2 cellular contexts compared by ENCODE assay signal in genomic region chr18:63446266-63446665, GRCh38.
TF ChIP-seq lines count a peak whose summit lies in the region.

No MANE protein-coding gene starts in this region.

TF ChIP-seq in Ishikawa, 13 proteins besides CTCF, POLR2A, EP300 and RAD21 (continued from another document):
- TF ChIP-seq TAF1 (IDR thresholded peaks at IDR 0.05; ENCODE audit: low read depth) = no peak

TF ChIP-seq in K562, 482 proteins besides CTCF, POLR2A, EP300 and RAD21 (continued from another document):
- TF ChIP-seq USF2 (CRISPR knock-in tag; IDR thresholded peaks at IDR 0.05) (peak; percentile 79), TOE1 (IDR thresholded peaks at IDR 0.05; ENCODE audit: borderline replicate concordance) (no peak), TOE1 (CRISPR knock-in tag; IDR thresholded peaks at IDR 0.05; ENCODE audit: borderline replicate concordance, low read depth) (no peak), KLF13 (tag; IDR thresholded peaks at IDR 0.05; ENCODE audit: borderline replicate concordance, low read depth) (no peak), ZNF695 (CRISPR knock-in tag; IDR thresholded peaks at IDR 0.05) (no peak), SPI1 (IDR thresholded peaks at IDR 0.05; ENCODE audit: borderline replicate concordance, low read depth, low read length) (no peak), DDX20 (tag; IDR thresholded peaks at IDR 0.05; ENCODE audit: low read depth) (no peak), NFYB (IDR thresholded peaks at IDR 0.05; ENCODE audit: extremely low read depth, insufficient read length) (peak; percentile 16), STAT5B (CRISPR knock-in tag; IDR thresholded peaks at IDR 0.05) (no peak)
